15 cellular contexts compared by ENCODE assay signal in the genomic region with DNA sequence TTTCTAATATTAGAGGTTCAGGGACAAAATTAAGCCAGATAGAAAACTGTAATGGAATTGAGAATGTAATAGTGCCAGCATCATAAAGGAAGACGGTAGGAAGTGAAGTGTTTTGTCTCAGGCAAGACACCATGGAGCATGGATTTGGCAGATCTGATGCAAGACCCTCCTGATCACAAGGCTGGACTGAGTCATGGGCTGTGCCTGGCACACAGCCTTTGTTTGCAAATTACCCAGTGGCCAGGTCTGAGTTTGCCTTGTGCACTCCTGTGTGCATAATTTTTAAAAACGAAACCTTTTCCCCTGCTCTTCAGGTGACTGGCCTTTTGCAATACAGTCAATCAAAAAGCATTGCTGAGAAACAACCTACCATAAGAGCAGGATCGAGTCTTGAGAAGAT. TPM values are rescaled to one million over a fixed set of nuclear protein-coding genes. Genes with fewer than 3 reads are reported as not detected.
DNase-seq lines count a peak whose midpoint lies in the region; TF ChIP-seq lines count a peak whose summit lies in the region.
"Had no signal": no experiment of that assay in that cellular context is flagged by ENCODE, and none has a peak within 500 bp of the region (broad histone marks: within the 10 kb centered on the region; RNA-seq: fewer than 3 reads in every experiment).

No MANE protein-coding gene starts in this region.

- 40% methylated on average over 3 of the region's 3 CpGs for WGBS in liver

- TF ChIP-seq CTCF in AG09309 (IDR thresholded peaks at IDR 0.05; ENCODE audit: control insufficient read depth, insufficient read depth, low read depth, low read length, missing control alignments), result no peak
- no peak for TF ChIP-seq CTCF in choroid plexus epithelial cell (conservative IDR thresholded peaks at IDR 0.05; ENCODE audit: low read depth, low read length)
- TF ChIP-seq CTCF in liver (IDR thresholded peaks at IDR 0.05; ENCODE audit: low read depth, low read length, missing input control), result peak; percentile 12
- TF ChIP-seq CTCF in MM.1S (IDR thresholded peaks at IDR 0.05; ENCODE audit: low read length), result no peak

- no peaks in the 10 kb centered on the region for H3K36me3 ChIP-seq in liver (ENCODE audit: control insufficient read depth in 4 of 4, insufficient read depth in 3 of 4, low read depth in 1 of 4, low read length in 3 of 4)
- H3K36me3 ChIP-seq in MM.1S (replicated peaks; ENCODE audit: insufficient read depth, low read length), result no peaks in the 10 kb centered on the region
- H3K36me3 ChIP-seq: upper lobe of left lung had no signal

- no peaks in the 10 kb centered on the region for H3F3A ChIP-seq in MM.1S (ENCODE audit: insufficient read depth, low read length)

- H3K4me3 ChIP-seq in AG09309 (ENCODE audit: control insufficient read depth, low read depth, low read length), result no peak overlapping the region
- no peak overlapping the region for H3K4me3 ChIP-seq in choroid plexus epithelial cell (ENCODE audit: low read depth, low read length)
- no peak overlapping the region for H3K4me3 ChIP-seq in liver (ENCODE audit: low read depth in 1 of 3, low read length in 3 of 3)
- no peak overlapping the region for H3K4me3 ChIP-seq in MM.1S (ENCODE audit: low read length)
- H3K4me3 ChIP-seq: SK-N-MC, upper lobe of left lung had no signal

- H3K27ac ChIP-seq in liver (ENCODE audit: low read depth in 1 of 2, low read length in 2 of 2) (peak overlapping the region; percentile 22 to 68), MM.1S (ENCODE audit: low read length) (no peak overlapping the region)
- H3K27ac ChIP-seq: SK-N-MC, upper lobe of left lung, VCaP had no signal

- TF ChIP-seq POLR2A in erythroblast (IDR thresholded peaks at IDR 0.05; ENCODE audit: low read length), result no peak

- H3K9me3 ChIP-seq in liver (ENCODE audit: control insufficient read depth in 4 of 4, low read length in 3 of 4) (no peaks in the 10 kb centered on the region), MM.1S (replicated peaks; ENCODE audit: insufficient read depth, low read length) (no peaks in the 10 kb centered on the region)
- H3K9me3 ChIP-seq: upper lobe of left lung had no signal

- TF ChIP-seq RAD21 in liver (IDR thresholded peaks at IDR 0.05), result peak; percentile 41 to 62

- H3K27me3 ChIP-seq in liver (ENCODE audit: control insufficient read depth in 4 of 4, insufficient read depth in 4 of 4, low read length in 3 of 4) (no peaks in the 10 kb centered on the region), MM.1S (replicated peaks; ENCODE audit: insufficient read depth, low read length) (no peaks in the 10 kb centered on the region)
- H3K27me3 ChIP-seq: upper lobe of left lung had no signal

- H3K4me1 ChIP-seq in liver (ENCODE audit: control insufficient read depth in 4 of 4, insufficient read depth in 4 of 4, low read length in 3 of 4) (peaks cover 0 to 27% (median 13%) of the 10 kb centered on the region in 4 donors), MM.1S (ENCODE audit: low read length) (no peaks in the 10 kb centered on the region)
- H3K4me1 ChIP-seq: upper lobe of left lung had no signal

- no peaks in the 10 kb centered on the region for H3K9me2 ChIP-seq in MM.1S (replicated peaks; ENCODE audit: insufficient read depth, low read length)

- no peak overlapping the region for H3K4me2 ChIP-seq in MM.1S (ENCODE audit: low read depth, low read length)

- no peak overlapping the region for H2AFZ ChIP-seq in MM.1S (ENCODE audit: low read length)

- DNase-seq in AG09309 (ENCODE audit: low read depth), result peak; percentile 10
- DNase-seq in NCI-H226, result peak; percentile 55
- DNase-seq in choroid plexus epithelial cell (ENCODE audit: low read depth), result peak; percentile 39
- no peak for DNase-seq in erythroblast (lab: John Stamatoyannopoulos, UW)
- no peak for DNase-seq in islet precursor cell
- no peak for DNase-seq in activated gamma-delta T cell treated with Interleukin-2 at 50 U/mL for 16 hours
- DNase-seq in MM.1S, result no peak
- DNase-seq: cortex of kidney, glutamatergic neuron, NCI-H1105 treated with DMSO at 0.1 percent for 48 hours had no signal

- H3K9ac ChIP-seq in liver (ENCODE audit: low read depth in 1 of 2, low read length in 2 of 2) (no peak overlapping the region), MM.1S (ENCODE audit: low read length) (no peak overlapping the region)

- H4K20me1 ChIP-seq in MM.1S (ENCODE audit: insufficient read depth, low read length), result no peaks in the 10 kb centered on the region

- H3K79me2 ChIP-seq in MM.1S (ENCODE audit: low read length), result no peaks in the 10 kb centered on the region

TF ChIP-seq in liver, 16 proteins besides CTCF, POLR2A, EP300 and RAD21:
- TF ChIP-seq FOXA1 (IDR thresholded peaks at IDR 0.05) (peak; percentile 67), HNF4G (IDR thresholded peaks at IDR 0.05) (no peak), NR2F2 (IDR thresholded peaks at IDR 0.05) (no peak), FOXA2 (IDR thresholded peaks at IDR 0.05) (peak; percentile 61), YY1 (IDR thresholded peaks at IDR 0.05) (peak; percentile 43), RXRA (IDR thresholded peaks at IDR 0.05) (peak; percentile 62 to 82), SP1 (IDR thresholded peaks at IDR 0.05) (peak; percentile 77), HNF4A (conservative IDR thresholded peaks at IDR 0.05) (peak; percentile 64 to 75), TAF1 (conservative IDR thresholded peaks at IDR 0.05) (no peak), JUND (IDR thresholded peaks at IDR 0.05) (peak; percentile 86 to 89)
- TF ChIP-seq, protein P1, sequence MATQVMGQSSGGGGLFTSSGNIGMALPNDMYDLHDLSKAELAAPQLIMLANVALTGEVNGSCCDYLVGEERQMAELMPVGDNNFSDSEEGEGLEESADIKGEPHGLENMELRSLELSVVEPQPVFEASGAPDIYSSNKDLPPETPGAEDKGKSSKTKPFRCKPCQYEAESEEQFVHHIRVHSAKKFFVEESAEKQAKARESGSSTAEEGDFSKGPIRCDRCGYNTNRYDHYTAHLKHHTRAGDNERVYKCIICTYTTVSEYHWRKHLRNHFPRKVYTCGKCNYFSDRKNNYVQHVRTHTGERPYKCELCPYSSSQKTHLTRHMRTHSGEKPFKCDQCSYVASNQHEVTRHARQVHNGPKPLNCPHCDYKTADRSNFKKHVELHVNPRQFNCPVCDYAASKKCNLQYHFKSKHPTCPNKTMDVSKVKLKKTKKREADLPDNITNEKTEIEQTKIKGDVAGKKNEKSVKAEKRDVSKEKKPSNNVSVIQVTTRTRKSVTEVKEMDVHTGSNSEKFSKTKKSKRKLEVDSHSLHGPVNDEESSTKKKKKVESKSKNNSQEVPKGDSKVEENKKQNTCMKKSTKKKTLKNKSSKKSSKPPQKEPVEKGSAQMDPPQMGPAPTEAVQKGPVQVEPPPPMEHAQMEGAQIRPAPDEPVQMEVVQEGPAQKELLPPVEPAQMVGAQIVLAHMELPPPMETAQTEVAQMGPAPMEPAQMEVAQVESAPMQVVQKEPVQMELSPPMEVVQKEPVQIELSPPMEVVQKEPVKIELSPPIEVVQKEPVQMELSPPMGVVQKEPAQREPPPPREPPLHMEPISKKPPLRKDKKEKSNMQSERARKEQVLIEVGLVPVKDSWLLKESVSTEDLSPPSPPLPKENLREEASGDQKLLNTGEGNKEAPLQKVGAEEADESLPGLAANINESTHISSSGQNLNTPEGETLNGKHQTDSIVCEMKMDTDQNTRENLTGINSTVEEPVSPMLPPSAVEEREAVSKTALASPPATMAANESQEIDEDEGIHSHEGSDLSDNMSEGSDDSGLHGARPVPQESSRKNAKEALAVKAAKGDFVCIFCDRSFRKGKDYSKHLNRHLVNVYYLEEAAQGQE (IDR thresholded peaks at IDR 0.05), result peak; percentile 71
- TF ChIP-seq, protein P2, sequence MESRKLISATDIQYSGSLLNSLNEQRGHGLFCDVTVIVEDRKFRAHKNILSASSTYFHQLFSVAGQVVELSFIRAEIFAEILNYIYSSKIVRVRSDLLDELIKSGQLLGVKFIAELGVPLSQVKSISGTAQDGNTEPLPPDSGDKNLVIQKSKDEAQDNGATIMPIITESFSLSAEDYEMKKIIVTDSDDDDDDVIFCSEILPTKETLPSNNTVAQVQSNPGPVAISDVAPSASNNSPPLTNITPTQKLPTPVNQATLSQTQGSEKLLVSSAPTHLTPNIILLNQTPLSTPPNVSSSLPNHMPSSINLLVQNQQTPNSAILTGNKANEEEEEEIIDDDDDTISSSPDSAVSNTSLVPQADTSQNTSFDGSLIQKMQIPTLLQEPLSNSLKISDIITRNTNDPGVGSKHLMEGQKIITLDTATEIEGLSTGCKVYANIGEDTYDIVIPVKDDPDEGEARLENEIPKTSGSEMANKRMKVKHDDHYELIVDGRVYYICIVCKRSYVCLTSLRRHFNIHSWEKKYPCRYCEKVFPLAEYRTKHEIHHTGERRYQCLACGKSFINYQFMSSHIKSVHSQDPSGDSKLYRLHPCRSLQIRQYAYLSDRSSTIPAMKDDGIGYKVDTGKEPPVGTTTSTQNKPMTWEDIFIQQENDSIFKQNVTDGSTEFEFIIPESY (IDR thresholded peaks at IDR 0.05), result peak; percentile 53
- TF ChIP-seq, protein P3, sequence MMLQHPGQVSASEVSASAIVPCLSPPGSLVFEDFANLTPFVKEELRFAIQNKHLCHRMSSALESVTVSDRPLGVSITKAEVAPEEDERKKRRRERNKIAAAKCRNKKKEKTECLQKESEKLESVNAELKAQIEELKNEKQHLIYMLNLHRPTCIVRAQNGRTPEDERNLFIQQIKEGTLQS (IDR thresholded peaks at IDR 0.05), result peak; percentile 85
- TF ChIP-seq, protein P4, sequence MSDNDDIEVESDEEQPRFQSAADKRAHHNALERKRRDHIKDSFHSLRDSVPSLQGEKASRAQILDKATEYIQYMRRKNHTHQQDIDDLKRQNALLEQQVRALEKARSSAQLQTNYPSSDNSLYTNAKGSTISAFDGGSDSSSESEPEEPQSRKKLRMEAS (IDR thresholded peaks at IDR 0.05), result no peak

RNA-seq across cellular contexts. Expression of a gene that starts 2.0 kb away (rescaled TPM):
- 1 to 10 TPM in 1 of 2 donors, under 1 TPM in 1; 0.51 to 1.2 TPM for total RNA-seq in liver
- 1 to 10 TPM; 1.5 to 9.0 TPM for polyA plus RNA-seq in liver
- total RNA-seq: HT-29, upper lobe of left lung had no signal

Comparison
In these comparisons a context has a peak if more than half of its experiments do, and no peak if none do; other contexts are left out.
1. DNase-seq: peak in AG09309 (single experiment), NCI-H226 (single experiment) and choroid plexus epithelial cell (single experiment); none in erythroblast (0 of 2), islet precursor cell (single experiment), activated gamma-delta T cell treated with Interleukin-2 at 50 U/mL for 16 hours (single experiment) and MM.1S (single experiment).